Comparison of ENCODE assay signal across 1 cellular context in the genomic region with DNA sequence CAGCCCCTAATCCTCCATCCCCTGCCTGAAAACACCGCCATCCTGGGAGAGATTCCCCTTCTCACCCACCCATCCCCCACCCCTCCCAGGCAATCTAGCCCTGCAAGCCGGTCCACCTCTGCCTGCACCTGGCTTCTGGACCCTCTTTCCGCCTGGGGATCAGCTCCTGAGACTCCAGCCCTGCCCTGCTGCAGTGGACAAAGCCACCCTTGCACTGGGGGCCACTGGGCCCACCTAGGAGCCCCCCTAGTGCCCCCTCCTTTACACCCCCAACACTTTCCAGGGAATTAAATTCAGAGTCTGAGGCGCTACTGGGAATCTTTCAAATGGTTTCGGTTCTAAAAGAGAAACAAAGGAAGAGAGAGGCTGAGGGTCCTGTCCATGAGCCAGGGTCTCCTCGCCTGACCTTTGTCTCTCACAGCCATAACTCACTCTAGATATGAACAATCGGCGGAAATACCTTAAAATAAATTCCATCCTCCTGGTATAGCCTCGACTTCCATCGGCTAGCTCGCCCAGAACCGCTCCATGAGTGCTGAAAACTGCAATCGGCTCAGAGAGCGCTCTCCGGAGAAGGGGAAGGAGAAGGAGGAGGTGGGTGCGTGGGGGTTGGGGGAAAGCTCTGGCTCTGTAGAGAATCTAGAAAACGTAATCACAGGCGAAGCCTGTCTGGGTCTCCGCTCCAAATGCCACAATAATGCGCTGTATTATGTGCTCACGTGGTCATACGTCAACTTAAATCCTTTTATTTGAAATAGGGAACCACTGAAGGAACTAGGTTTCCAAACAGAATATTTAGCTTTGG.
A peak's percentile ranks its signal among the peaks of the same experiment; 100 is the strongest.
TF ChIP-seq lines count a peak whose summit lies in the region.

No MANE protein-coding gene starts in this region.

TF ChIP-seq in endothelial cell of umbilical vein, 7 proteins besides CTCF, POLR2A, EP300 and RAD21:
- TF ChIP-seq MYC (IDR thresholded peaks at IDR 0.05; ENCODE audit: low read depth, low read length) (peak; percentile 22), POLR2AphosphoS5 (IDR thresholded peaks at IDR 0.05; ENCODE audit: insufficient read depth, low read depth, low read length) (peak; percentile 70), FOS (IDR thresholded peaks at IDR 0.05; ENCODE audit: borderline replicate concordance, insufficient read depth, low read length) (no peak)
